In the genomic region with DNA sequence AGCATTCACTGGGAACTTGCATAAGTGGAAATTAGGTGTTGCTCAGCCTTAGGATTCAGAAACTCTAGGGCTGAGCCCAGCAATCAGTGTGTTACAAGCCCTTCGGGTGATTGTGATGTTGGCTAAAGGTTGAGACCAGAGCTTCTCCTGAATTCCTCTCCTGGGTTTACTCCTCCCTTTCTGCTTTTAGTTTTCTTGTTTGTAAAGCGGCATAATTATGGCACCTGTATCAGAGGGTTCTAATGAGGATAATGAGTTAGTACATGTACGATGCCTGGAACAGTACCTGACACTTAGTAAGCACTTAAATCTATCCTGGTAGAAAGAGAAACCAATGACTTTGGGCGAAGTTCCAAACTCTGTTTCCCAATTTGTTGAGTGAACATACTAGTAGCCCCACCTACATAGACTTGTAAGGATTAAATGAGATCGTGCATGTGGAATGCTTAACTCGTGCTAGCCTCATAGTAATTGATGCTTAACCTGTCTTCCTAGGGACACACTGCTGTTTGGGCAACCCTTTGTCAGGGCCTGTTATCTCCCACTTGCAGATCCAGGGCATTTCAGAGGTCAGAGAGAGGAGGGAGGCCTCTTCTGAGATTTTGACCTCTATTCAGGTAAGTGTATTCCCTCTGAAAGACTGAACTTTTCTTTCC, we compare ENCODE assay signal across 7 cellular contexts. TPM values are rescaled to one million over a fixed set of nuclear protein-coding genes. Genes with fewer than 3 reads are reported as not detected.
DNase-seq lines count a peak whose midpoint lies in the region; ATAC-seq and TF ChIP-seq lines count a peak whose summit lies in the region.

No MANE protein-coding gene starts in this region.

- H3K36me3 ChIP-seq in GM23248 (ENCODE audit: low read depth) (no peaks in the 10 kb centered on the region), Panc1 (ENCODE audit: control insufficient read depth, insufficient read depth, low read length) (peaks cover 23% of the 10 kb centered on the region), rectal smooth muscle tissue (ENCODE audit: control insufficient read depth, insufficient read depth, low read length) (no peaks in the 10 kb centered on the region)

- no peaks in the 10 kb centered on the region for H3K9me2 ChIP-seq in GM23248 (ENCODE audit: insufficient read depth)

- no peak overlapping the region for H3K27ac ChIP-seq in GM23248
- H3K27ac ChIP-seq in Panc1 (ENCODE audit: low read length) = peak overlapping the region; percentile 85
- peak overlapping the region; percentile 88 for H3K27ac ChIP-seq in rectal smooth muscle tissue (ENCODE audit: low read depth, low read length)

- H3K4me1 ChIP-seq in GM23248 (ENCODE audit: insufficient read depth) (peaks cover 23% of the 10 kb centered on the region), Panc1 (ENCODE audit: control insufficient read depth, insufficient read depth, low read length) (peaks cover 20% of the 10 kb centered on the region), rectal smooth muscle tissue (ENCODE audit: control insufficient read depth, insufficient read depth, low read length) (no peaks in the 10 kb centered on the region)

- H3K9ac ChIP-seq in GM23248 (no peak overlapping the region), rectal smooth muscle tissue (ENCODE audit: low read length) (no peak overlapping the region)

- ATAC-seq in Panc1 (no peak), HG03039 (IDR thresholded peaks at IDR 0.05; ENCODE audit: unreplicated experiment) (no peak), HG03521 (IDR thresholded peaks at IDR 0.05; ENCODE audit: unreplicated experiment) (no peak), HG03378 (IDR thresholded peaks at IDR 0.05; ENCODE audit: unreplicated experiment) (no peak)

- in situ Hi-C loops in GM23248 (cut with MboI) = no loop called here
- in situ Hi-C loops in Panc1 (cut with HindIII; ENCODE audit: low pct_unique_long_range_greater_than_20kb, low sequenced_read_pairs) = no loop called here

- peaks cover 28% of the 10 kb centered on the region for H3K79me2 ChIP-seq in GM23248 (ENCODE audit: insufficient read depth)

- H3K4me2 ChIP-seq in GM23248 (ENCODE audit: unreplicated experiment) = peak overlapping the region; percentile 55

- H3F3A ChIP-seq in GM23248 (ENCODE audit: insufficient read depth) = peaks cover 6% of the 10 kb centered on the region

- TF ChIP-seq CTCF in Panc1 (IDR thresholded peaks at IDR 0.05) (no peak), epithelial cell of esophagus (IDR thresholded peaks at IDR 0.05; ENCODE audit: insufficient read depth, low read depth, low read length, missing control alignments) (no peak)

- intact Hi-C loops in Panc1 (cut with micrococcal nuclease; ENCODE audit: unreplicated experiment) = loop anchor here (5.0 kb wide), 2 partner anchors 32 to 47 kb away; no protein-coding TSS in a partner anchor

- H2AFZ ChIP-seq in GM23248 = peak overlapping the region; percentile 87

- BruUV-seq in Panc1 (replicated peaks; lab: Mats Ljungman, UMichigan) = no TSS peak

- CTCF ChIA-PET in Panc1 (lab: Charles Lee) = no interaction called here

- DNase-seq in GM23248 (peak; percentile 21), Panc1 (ENCODE audit: low read depth, low spot score) (no peak), epithelial cell of esophagus (ENCODE audit: low read depth) (peak; percentile 89)

- 89 to 90% methylated on average over 6 of the region's 6 CpGs for WGBS in GM23248 (ENCODE audit: low coverage in 1 of 2, low lambda C conversion rate in 2 of 2, missing lambda C conversion rate in 2 of 2), 2 experiments

- H3K9me3 ChIP-seq in GM23248 (ENCODE audit: low read depth) = no peaks in the 10 kb centered on the region
- no peaks in the 10 kb centered on the region for H3K9me3 ChIP-seq in Panc1 (ENCODE audit: control insufficient read depth, insufficient read depth, low read depth, low read length)

- H3K27me3 ChIP-seq in GM23248 (replicated peaks; ENCODE audit: insufficient read depth) = no peaks in the 10 kb centered on the region
- H3K27me3 ChIP-seq in Panc1 (ENCODE audit: control insufficient read depth, insufficient read depth, low read length) = no peaks in the 10 kb centered on the region
- no peaks in the 10 kb centered on the region for H3K27me3 ChIP-seq in rectal smooth muscle tissue (ENCODE audit: control insufficient read depth, insufficient read depth, low read length)

- POLR2A ChIA-PET in Panc1 (lab: Charles Lee) = interaction anchor here (1.1 kb wide), 1 partner anchor 24 kb away, joined by 6 read pairs; no protein-coding TSS in a partner anchor

- H3K4me3 ChIP-seq in GM23248 (0 out of 2 replicates have a peak overlapping the region, but pooled peaks have one; percentile 89), Panc1 (ENCODE audit: low read depth in 2 of 2, low read length in 2 of 2) (peak overlapping the region in 1 of 2 experiments; percentile 86; a peak in 1 of 4 replicates), epithelial cell of esophagus (ENCODE audit: low read length) (no peak overlapping the region), rectal smooth muscle tissue (ENCODE audit: low read length) (no peak overlapping the region)

- H4K20me1 ChIP-seq in GM23248 (ENCODE audit: insufficient read depth) = no peaks in the 10 kb centered on the region

RNA-seq across cellular contexts. Expression of a gene that starts 0.9 kb away (rescaled TPM):
- total RNA-seq in GM23248 (2014; rRNA removed; shearing (Covaris generic)) = 52.4 and 59.4 TPM in 2 replicates
- polyA plus RNA-seq in GM23248 (2016; fragmentation: Nextera tagmentation; extraction: Ambion mirVana) = 65.2 and 66.8 TPM in 2 replicates
- total RNA-seq in Panc1 (2021; ENCODE audit: unreplicated experiment) = 263 TPM
- 215 TPM for polyA plus RNA-seq in Panc1 (2012; ENCODE audit: insufficient read length)
